ENCODE assay signal across 1 cellular context in the genomic region with DNA sequence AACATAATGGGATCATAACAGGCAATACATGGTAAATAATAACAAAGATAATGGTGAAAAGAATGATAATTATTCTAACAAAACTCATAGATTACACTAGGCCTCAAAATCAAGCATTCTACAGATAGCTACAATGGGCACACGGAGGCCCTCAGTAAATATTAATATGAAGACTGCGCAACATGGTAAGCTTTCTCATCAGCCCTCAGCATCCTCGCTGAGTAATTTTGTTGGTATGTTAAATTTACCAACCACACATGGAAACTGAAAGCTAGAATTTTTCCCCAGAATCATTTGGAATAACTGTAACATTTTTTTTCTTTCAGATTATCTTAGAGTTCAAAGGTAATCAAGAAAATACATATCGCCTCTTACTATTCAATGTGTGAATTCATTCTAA.
TF ChIP-seq lines count a peak whose summit lies in the region.

No MANE protein-coding gene starts in this region.

TF ChIP-seq in SK-N-SH treated with all-trans-retinoic acid at 6 μM for 48 hours, 23 proteins besides CTCF, POLR2A, EP300 and RAD21 (continued from another document):
- TF ChIP-seq RARB (CRISPR knock-in tag; IDR thresholded peaks at IDR 0.05) (no peak), ISL1 (CRISPR knock-in tag; IDR thresholded peaks at IDR 0.05) (no peak), ZNF70 (CRISPR knock-in tag; IDR thresholded peaks at IDR 0.05) (no peak), SNAI2 (CRISPR knock-in tag; IDR thresholded peaks at IDR 0.05) (no peak), ZFP30 (CRISPR knock-in tag; IDR thresholded peaks at IDR 0.05) (no peak), ARNTL (CRISPR knock-in tag; IDR thresholded peaks at IDR 0.05; ENCODE audit: borderline replicate concordance, low read depth) (no peak), TCF4 (CRISPR knock-in tag; IDR thresholded peaks at IDR 0.05; ENCODE audit: borderline replicate concordance) (no peak), PPARA (CRISPR knock-in tag; IDR thresholded peaks at IDR 0.05; ENCODE audit: borderline replicate concordance) (no peak), TOX (CRISPR knock-in tag; IDR thresholded peaks at IDR 0.05; ENCODE audit: borderline replicate concordance) (no peak), CSDC2 (CRISPR knock-in tag; IDR thresholded peaks at IDR 0.05) (no peak), ZFP3 (CRISPR knock-in tag; IDR thresholded peaks at IDR 0.05) (no peak)
- TF ChIP-seq, protein P1, sequence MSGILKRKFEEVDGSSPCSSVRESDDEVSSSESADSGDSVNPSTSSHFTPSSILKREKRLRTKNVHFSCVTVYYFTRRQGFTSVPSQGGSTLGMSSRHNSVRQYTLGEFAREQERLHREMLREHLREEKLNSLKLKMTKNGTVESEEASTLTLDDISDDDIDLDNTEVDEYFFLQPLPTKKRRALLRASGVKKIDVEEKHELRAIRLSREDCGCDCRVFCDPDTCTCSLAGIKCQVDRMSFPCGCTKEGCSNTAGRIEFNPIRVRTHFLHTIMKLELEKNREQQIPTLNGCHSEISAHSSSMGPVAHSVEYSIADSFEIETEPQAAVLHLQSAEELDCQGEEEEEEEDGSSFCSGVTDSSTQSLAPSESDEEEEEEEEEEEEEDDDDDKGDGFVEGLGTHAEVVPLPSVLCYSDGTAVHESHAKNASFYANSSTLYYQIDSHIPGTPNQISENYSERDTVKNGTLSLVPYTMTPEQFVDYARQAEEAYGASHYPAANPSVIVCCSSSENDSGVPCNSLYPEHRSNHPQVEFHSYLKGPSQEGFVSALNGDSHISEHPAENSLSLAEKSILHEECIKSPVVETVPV (CRISPR knock-in tag; IDR thresholded peaks at IDR 0.05): no peak
- TF ChIP-seq, protein P2, sequence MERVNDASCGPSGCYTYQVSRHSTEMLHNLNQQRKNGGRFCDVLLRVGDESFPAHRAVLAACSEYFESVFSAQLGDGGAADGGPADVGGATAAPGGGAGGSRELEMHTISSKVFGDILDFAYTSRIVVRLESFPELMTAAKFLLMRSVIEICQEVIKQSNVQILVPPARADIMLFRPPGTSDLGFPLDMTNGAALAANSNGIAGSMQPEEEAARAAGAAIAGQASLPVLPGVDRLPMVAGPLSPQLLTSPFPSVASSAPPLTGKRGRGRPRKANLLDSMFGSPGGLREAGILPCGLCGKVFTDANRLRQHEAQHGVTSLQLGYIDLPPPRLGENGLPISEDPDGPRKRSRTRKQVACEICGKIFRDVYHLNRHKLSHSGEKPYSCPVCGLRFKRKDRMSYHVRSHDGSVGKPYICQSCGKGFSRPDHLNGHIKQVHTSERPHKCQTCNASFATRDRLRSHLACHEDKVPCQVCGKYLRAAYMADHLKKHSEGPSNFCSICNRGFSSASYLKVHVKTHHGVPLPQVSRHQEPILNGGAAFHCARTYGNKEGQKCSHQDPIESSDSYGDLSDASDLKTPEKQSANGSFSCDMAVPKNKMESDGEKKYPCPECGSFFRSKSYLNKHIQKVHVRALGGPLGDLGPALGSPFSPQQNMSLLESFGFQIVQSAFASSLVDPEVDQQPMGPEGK (CRISPR knock-in tag; IDR thresholded peaks at IDR 0.05; ENCODE audit: borderline replicate concordance): no peak
TF ChIP-seq in SK-N-SH treated with all-trans-retinoic acid at 6 μM for 48 hours: peak in this region for 0.
